In the genomic region with DNA sequence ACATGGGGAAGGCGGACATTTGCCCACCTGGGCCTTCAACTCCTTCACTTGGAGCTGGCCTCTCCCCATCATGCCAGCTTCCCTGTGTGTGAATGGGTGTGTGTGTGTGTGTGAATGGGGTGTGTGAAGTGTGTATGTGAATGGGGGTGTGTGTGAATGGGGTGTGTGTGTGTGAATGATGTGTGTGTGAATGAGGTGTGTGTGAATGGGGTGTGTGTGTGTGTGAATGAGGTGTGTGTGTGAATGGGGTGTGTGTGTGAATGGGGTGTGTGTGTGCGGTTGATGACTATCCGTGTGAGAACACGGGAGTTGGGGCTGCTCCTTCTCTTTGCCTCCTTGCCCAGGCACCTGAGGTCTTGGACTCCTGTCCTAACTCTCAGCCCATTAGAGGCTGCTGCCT, we compare ENCODE assay signal across 20 cellular contexts. TPM values are rescaled to one million over a fixed set of nuclear protein-coding genes. Genes with fewer than 3 reads are reported as not detected.
DNase-seq lines count a peak whose midpoint lies in the region; ATAC-seq, FAIRE-seq and TF ChIP-seq lines count a peak whose summit lies in the region.
"Had no signal": no experiment of that assay in that cellular context is flagged by ENCODE, and none has a peak within 500 bp of the region (broad histone marks: within the 10 kb centered on the region; RNA-seq: fewer than 3 reads in every experiment).

No MANE protein-coding gene starts in this region.

- H2BK12ac ChIP-seq in H1 (ENCODE audit: low read depth, low read length): no peak overlapping the region

- intact Hi-C loops in IMR-90 (cut with micrococcal nuclease): no loop called here
- intact Hi-C loops in prostate gland (cut with DNase I): no loop called here

- peaks cover 6% of the 10 kb centered on the region for H3K9me1 ChIP-seq in IMR-90 (ENCODE audit: insufficient read depth, low read length)

- H3K23me2 ChIP-seq in H1 (ENCODE audit: low read depth, low read length): peaks cover 3% of the 10 kb centered on the region; the same call in 1 of the 2 replicates

- H3K4me3 ChIP-seq in CD4-positive, CD25-positive, alpha-beta regulatory T cell (ENCODE audit: low read depth, low read length): no peak overlapping the region
- H3K4me3 ChIP-seq in IMR-90 (ENCODE audit: insufficient read depth, low read depth, low read length) (no peak overlapping the region), H1 (ENCODE audit: extremely low read depth in 1 of 4, insufficient read depth in 2 of 4, low read depth in 3 of 4, low read length in 4 of 4) (no peak overlapping the region), prostate gland (no peak overlapping the region)
- H3K4me3 ChIP-seq: BLaER1 treated with 17β-estradiol and CSF1 and Interleukin-3, amounts not matched to agents 10 nM and 100 nM; HAP-1 had no signal

- no peak overlapping the region for H3K4ac ChIP-seq in IMR-90 (ENCODE audit: low read depth, low read length)
- no peak overlapping the region for H3K4ac ChIP-seq in H1 (replicated peaks; ENCODE audit: insufficient read length, low read depth, low read length)

- no peak for DNase-seq in CD4-positive, CD25-positive, alpha-beta regulatory T cell
- DNase-seq in IMR-90 (no peak), H1 (ENCODE audit: low read depth in 1 of 2, low spot score in 2 of 2) (no peak), prostate gland (ENCODE audit: low spot score) (no peak)
- DNase-seq in stimulated activated effector memory CD8-positive, alpha-beta T cell treated with anti-CD3 and anti-CD28 coated beads, Interleukin-12 subunit alpha, Interleukin-12 subunit beta, amount 100 ng/mL, for 72 hours (ENCODE audit: low spot score in 2 of 2): no peak
- DNase-seq in activated naive CD4-positive, alpha-beta T cell treated with anti-CD3 and anti-CD28 coated beads, Interleukin-2, amount 50 U/mL, for 16 hours: no peak
- DNase-seq: ACHN; CD4-positive, alpha-beta memory T cell; DMS79 treated with DMSO at 0.1 percent for 48 hours; EL; GOT3; HFFc6 had no signal

- H3K79me1 ChIP-seq in IMR-90 (ENCODE audit: low read depth in 1 of 2, low read length in 2 of 2): no peaks in the 10 kb centered on the region
- H3K79me1 ChIP-seq in H1 (ENCODE audit: low read depth, low read length): no peaks in the 10 kb centered on the region; the same call in 1 of the 2 replicates

- no peak for TF ChIP-seq CTCF in IMR-90 (conservative IDR thresholded peaks at IDR 0.05; ENCODE audit: low read depth, low read length)
- no peak for TF ChIP-seq CTCF in H1 (IDR thresholded peaks at IDR 0.05; ENCODE audit: control extremely low read depth in 1 of 3, insufficient read depth in 1 of 3, low read depth in 1 of 3, low read length in 3 of 3)
- TF ChIP-seq CTCF in prostate gland (IDR thresholded peaks at IDR 0.05): no peak

- H3K27me3 Mint-ChIP-seq in CD4-positive, CD25-positive, alpha-beta regulatory T cell: no peaks in the 10 kb centered on the region
- H3K27me3 Mint-ChIP-seq: CD4-positive, alpha-beta memory T cell; IgD-negative memory B cell had no signal

- TF ChIP-seq RAD21 in IMR-90 (IDR thresholded peaks at IDR 0.05; ENCODE audit: low read length) (no peak), H1 (IDR thresholded peaks at IDR 0.05 in 1 of 2, conservative IDR thresholded peaks at IDR 0.05 in 1 of 2; ENCODE audit: low read depth in 2 of 2, low read length in 2 of 2) (no peak)

- no peak for FAIRE-seq in H1 (lab: Jason Lieb, UNC)
- FAIRE-seq: G401.6, GM18507 had no signal

- TF ChIP-seq POLR2A in IMR-90 (IDR thresholded peaks at IDR 0.05; ENCODE audit: low read depth, low read length) (no peak), H1 (IDR thresholded peaks at IDR 0.05; ENCODE audit: control extremely low read depth in 1 of 2, low read depth in 2 of 2, low read length in 2 of 2) (no peak), prostate gland (IDR thresholded peaks at IDR 0.05) (no peak)

- no peaks in the 10 kb centered on the region for H3K79me2 ChIP-seq in H1 (ENCODE audit: control insufficient read depth in 1 of 2, insufficient read depth in 2 of 2, low read length in 2 of 2)

- H3K56ac ChIP-seq in IMR-90 (ENCODE audit: extremely low read depth, insufficient read depth, low read length) (no peak overlapping the region), H1 (replicated peaks; ENCODE audit: insufficient read length, low read depth, low read length) (no peak overlapping the region)

- H2BK120ac ChIP-seq in IMR-90 (ENCODE audit: low read depth, low read length) (no peak overlapping the region), H1 (replicated peaks; ENCODE audit: low read depth, low read length) (no peak overlapping the region)

- H2AK5ac ChIP-seq in IMR-90 (ENCODE audit: low read depth, low read length): no peak overlapping the region
- H2AK5ac ChIP-seq in H1 (ENCODE audit: low read depth, low read length): no peak overlapping the region

- peak overlapping the region; percentile 63 for H2BK5ac ChIP-seq in IMR-90 (ENCODE audit: low read depth, low read length, poor library complexity, severe bottlenecking)
- H2BK5ac ChIP-seq in H1 (ENCODE audit: low read depth, low read length): 0 out of 2 replicates have a peak overlapping the region, but pooled peaks have one; percentile 44

- H2AFZ ChIP-seq in IMR-90 (replicated peaks; ENCODE audit: low read length, poor library complexity): no peak overlapping the region
- no peak overlapping the region for H2AFZ ChIP-seq in H1 (ENCODE audit: low read length)

- H3K23ac ChIP-seq in IMR-90 (ENCODE audit: low read depth, low read length) (no peak overlapping the region), H1 (ENCODE audit: insufficient read length) (no peak overlapping the region)

- CTCF ChIA-PET in IMR-90 (lab: Yijun Ruan, JAX): interaction anchor here (0.6 kb wide), 1 partner anchor 68 kb away, joined by 3 read pairs; no protein-coding TSS in a partner anchor
- CTCF ChIA-PET in H1 (lab: Charles Lee; ENCODE audit: partially characterized antibody): interaction anchor here (1.1 to 12.8 kb wide), 3 partner anchors 9 to 46 kb away, joined by 3 to 263 read pairs (median 27); no protein-coding TSS in a partner anchor

- H3K9me3 Mint-ChIP-seq in CD4-positive, CD25-positive, alpha-beta regulatory T cell: no peaks in the 10 kb centered on the region
- H3K9me3 Mint-ChIP-seq in stimulated activated effector memory CD8-positive, alpha-beta T cell treated with anti-CD3 and anti-CD28 coated beads, Interleukin-12 subunit alpha, Interleukin-12 subunit beta, amount 100 ng/mL, for 72 hours: no peaks in the 10 kb centered on the region
- H3K9me3 Mint-ChIP-seq: HFFc6, IgD-negative memory B cell had no signal

- H4K91ac ChIP-seq in IMR-90 (ENCODE audit: insufficient read depth, low read depth, low read length): no peak overlapping the region
- H4K91ac ChIP-seq in H1 (replicated peaks; ENCODE audit: insufficient read length, low read length): no peak overlapping the region

- H4K8ac ChIP-seq in IMR-90 (ENCODE audit: low read depth in 2 of 2, low read length in 2 of 2) (no peak overlapping the region), H1 (ENCODE audit: extremely low read depth, insufficient read depth, low read length) (no peak overlapping the region)

- H3K9ac ChIP-seq in IMR-90 (ENCODE audit: low read depth, low read length): no peak overlapping the region
- H3K9ac ChIP-seq in H1 (replicated peaks in 1 of 4; ENCODE audit: extremely low read depth in 1 of 4, low read depth in 3 of 4, low read length in 3 of 4): peak overlapping the region in 1 of 4 experiments; percentile 21; a peak in 1 of 7 replicates
- H3K9ac ChIP-seq: BLaER1 treated with 17β-estradiol and CSF1 and Interleukin-3, amounts not matched to agents 10 nM and 100 nM; KMS-11 had no signal

- H3K27me3 ChIP-seq in CD4-positive, CD25-positive, alpha-beta regulatory T cell (ENCODE audit: control insufficient read depth, insufficient read depth, low read length): no peaks in the 10 kb centered on the region
- H3K27me3 ChIP-seq in IMR-90 (ENCODE audit: control insufficient read depth, insufficient read depth, low read length) (no peaks in the 10 kb centered on the region), H1 (replicated peaks in 1 of 4; ENCODE audit: control insufficient read depth in 3 of 4, extremely low read depth in 1 of 4, insufficient read depth in 3 of 4, low read length in 3 of 4) (no peaks in the 10 kb centered on the region), prostate gland (replicated peaks; ENCODE audit: insufficient read depth) (no peaks in the 10 kb centered on the region)
- H3K27me3 ChIP-seq: BLaER1 treated with 17β-estradiol and CSF1 and Interleukin-3, amounts not matched to agents 10 nM and 100 nM had no signal

- no peak overlapping the region for H2AK9ac ChIP-seq in IMR-90 (replicated peaks; ENCODE audit: low read depth, low read length, poor library complexity)

- TF ChIP-seq EP300 in H1 (IDR thresholded peaks at IDR 0.05; ENCODE audit: borderline replicate concordance in 1 of 2, low read depth in 2 of 2, low read length in 2 of 2): no peak

- H2BK20ac ChIP-seq in IMR-90 (ENCODE audit: low read depth, low read length) (no peak overlapping the region), H1 (ENCODE audit: low read length) (no peak overlapping the region)

- 80% methylated on average over 1 of the region's 4 CpGs; no CpG with 5 or more reads in 1 of the 2 experiments for WGBS in IMR-90 (ENCODE audit: extremely low coverage in 2 of 2, insufficient read length in 1 of 2), 2 experiments
- WGBS in H1 (ENCODE audit: extremely low coverage in 1 of 2, insufficient coverage in 1 of 2, insufficient read length in 1 of 2, insufficient replicate concordance in 2 of 2, low coverage in 1 of 2, low lambda C conversion rate in 2 of 2, missing lambda C conversion rate in 1 of 2), 2 experiments: 85 to 100% methylated on average over 1 to 4 of the region's 4 CpGs
- 95% methylated on average over 4 of the region's 4 CpGs for WGBS in prostate gland

- peak overlapping the region in 2 of 3 donors; percentile 34 to 47 for H3K27ac Mint-ChIP-seq in CD4-positive, CD25-positive, alpha-beta regulatory T cell
- H3K27ac Mint-ChIP-seq in stimulated activated effector memory CD8-positive, alpha-beta T cell treated with anti-CD3 and anti-CD28 coated beads, Interleukin-12 subunit alpha, Interleukin-12 subunit beta, amount 100 ng/mL, for 72 hours: peak overlapping the region; percentile 66
- H3K27ac Mint-ChIP-seq: HFFc6 had no signal

- POLR2A ChIA-PET in IMR-90 (lab: Charles Lee; ENCODE audit: unreplicated experiment): no interaction called here
- POLR2A ChIA-PET in H1 (lab: Charles Lee; ENCODE audit: partially characterized antibody): interaction anchor here (1.6 kb wide), 1 partner anchor 9 kb away, joined by 8 read pairs; a partner anchor contains a TSS

- peaks cover 0 to 7% (median 2%) of the 10 kb centered on the region in 4 donors for H3K4me1 Mint-ChIP-seq in CD4-positive, CD25-positive, alpha-beta regulatory T cell
- H3K4me1 Mint-ChIP-seq in stimulated activated effector memory CD8-positive, alpha-beta T cell treated with anti-CD3 and anti-CD28 coated beads, Interleukin-12 subunit alpha, Interleukin-12 subunit beta, amount 100 ng/mL, for 72 hours: no peaks in the 10 kb centered on the region

- no peak overlapping the region for H3K27ac ChIP-seq in CD4-positive, CD25-positive, alpha-beta regulatory T cell (ENCODE audit: insufficient read depth, low read length, poor library complexity, severe bottlenecking)
- H3K27ac ChIP-seq in IMR-90 (ENCODE audit: insufficient read depth, low read length): no peak overlapping the region
- no peak overlapping the region for H3K27ac ChIP-seq in H1 (ENCODE audit: low read depth, low read length)
- H3K27ac ChIP-seq in prostate gland: no peak overlapping the region
- H3K27ac ChIP-seq: BLaER1 treated with 17β-estradiol and CSF1 and Interleukin-3, amounts not matched to agents 10 nM and 100 nM; KMS-11 had no signal

- H3K18ac ChIP-seq in IMR-90 (ENCODE audit: low read depth, low read length) (no peak overlapping the region), H1 (ENCODE audit: extremely low read depth, low read length) (no peak overlapping the region)

- H3K4me2 ChIP-seq in IMR-90 (ENCODE audit: low read depth, low read length) (no peak overlapping the region), H1 (ENCODE audit: insufficient read depth in 1 of 2, low read depth in 2 of 2, low read length in 2 of 2) (no peak overlapping the region)
- H3K4me2 ChIP-seq: KMS-11 had no signal

- no peaks in the 10 kb centered on the region for H3K36me3 ChIP-seq in CD4-positive, CD25-positive, alpha-beta regulatory T cell (ENCODE audit: control insufficient read depth, insufficient read depth, low read length)
- H3K36me3 ChIP-seq in IMR-90 (ENCODE audit: control insufficient read depth, insufficient read depth, low read length): peaks cover 3% of the 10 kb centered on the region
- peaks cover 6 to 42% (median 33%) of the 10 kb centered on the region in 4 experiments for H3K36me3 ChIP-seq in H1 (ENCODE audit: control insufficient read depth in 2 of 4, insufficient read depth in 4 of 4, low read length in 3 of 4)
- no peaks in the 10 kb centered on the region for H3K36me3 ChIP-seq in prostate gland

- BruUV-seq in IMR-90 (replicated peaks; lab: Mats Ljungman, UMichigan): no TSS peak

- ATAC-seq in CD4-positive, CD25-positive, alpha-beta regulatory T cell (ENCODE audit: low read depth in 2 of 2): no peak
- ATAC-seq in IMR-90 (ENCODE audit: low read depth) (no peak), HG02759 (IDR thresholded peaks at IDR 0.05; ENCODE audit: unreplicated experiment) (no peak), GM18502 (IDR thresholded peaks at IDR 0.05; ENCODE audit: poor library complexity, unreplicated experiment) (no peak)
- no peak for ATAC-seq in stimulated activated effector memory CD8-positive, alpha-beta T cell treated with anti-CD3 and anti-CD28 coated beads, Interleukin-12 subunit alpha, Interleukin-12 subunit beta, amount 100 ng/mL, for 72 hours

- dilution Hi-C loops in IMR-90 (cut with HindIII; ENCODE audit: low sequenced_read_pairs, unreplicated experiment): no loop called here

- no peaks in the 10 kb centered on the region for H3K9me3 ChIP-seq in CD4-positive, CD25-positive, alpha-beta regulatory T cell (ENCODE audit: control insufficient read depth in 2 of 2, low read length in 2 of 2)
- no peaks in the 10 kb centered on the region for H3K9me3 ChIP-seq in IMR-90 (ENCODE audit: control insufficient read depth, insufficient read depth, low read length)
- H3K9me3 ChIP-seq in H1 (ENCODE audit: insufficient read depth in 2 of 2, low read depth in 1 of 2, low read length in 1 of 2): no peaks in the 10 kb centered on the region
- H3K9me3 ChIP-seq in prostate gland: no peaks in the 10 kb centered on the region
- H3K9me3 ChIP-seq: BLaER1 treated with 17β-estradiol and CSF1 and Interleukin-3, amounts not matched to agents 10 nM and 100 nM; HAP-1 had no signal

- H3K4me1 ChIP-seq in CD4-positive, CD25-positive, alpha-beta regulatory T cell (ENCODE audit: control insufficient read depth, insufficient read depth, low read length, poor library complexity, severe bottlenecking): no peaks in the 10 kb centered on the region
- H3K4me1 ChIP-seq in IMR-90 (ENCODE audit: control insufficient read depth, insufficient read depth, low read length) (no peaks in the 10 kb centered on the region), H1 (replicated peaks in 1 of 4; ENCODE audit: control insufficient read depth in 3 of 4, insufficient read depth in 4 of 4, low read length in 3 of 4) (no peaks in the 10 kb centered on the region), prostate gland (replicated peaks) (no peaks in the 10 kb centered on the region)
- H3K4me1 ChIP-seq: HAP-1 had no signal

- H3K36me3 Mint-ChIP-seq in CD4-positive, CD25-positive, alpha-beta regulatory T cell: no peaks in the 10 kb centered on the region
- peaks cover 89% of the 10 kb centered on the region for H3K36me3 Mint-ChIP-seq in stimulated activated effector memory CD8-positive, alpha-beta T cell treated with anti-CD3 and anti-CD28 coated beads, Interleukin-12 subunit alpha, Interleukin-12 subunit beta, amount 100 ng/mL, for 72 hours
- H3K36me3 Mint-ChIP-seq: CD4-positive, alpha-beta memory T cell; IgD-negative memory B cell had no signal

- H3K14ac ChIP-seq in IMR-90 (replicated peaks; ENCODE audit: low read depth, low read length): no peak overlapping the region
- no peak overlapping the region for H3K14ac ChIP-seq in H1 (ENCODE audit: insufficient read length)

- H4K5ac ChIP-seq in IMR-90 (ENCODE audit: low read depth, low read length) (no peak overlapping the region), H1 (ENCODE audit: insufficient read length, low read depth, low read length) (no peak overlapping the region)

- H4K20me1 ChIP-seq in IMR-90 (ENCODE audit: insufficient read depth, low read length): no peaks in the 10 kb centered on the region
- peaks cover 2 to 11% of the 10 kb centered on the region in 2 experiments for H4K20me1 ChIP-seq in H1 (replicated peaks in 1 of 2; ENCODE audit: control insufficient read depth in 1 of 2, insufficient read depth in 2 of 2, low read length in 2 of 2)

- no peak overlapping the region for H3K4me3 Mint-ChIP-seq in CD4-positive, CD25-positive, alpha-beta regulatory T cell
- no peak overlapping the region for H3K4me3 Mint-ChIP-seq in stimulated activated effector memory CD8-positive, alpha-beta T cell treated with anti-CD3 and anti-CD28 coated beads, Interleukin-12 subunit alpha, Interleukin-12 subunit beta, amount 100 ng/mL, for 72 hours
- H3K4me3 Mint-ChIP-seq: CD4-positive, alpha-beta memory T cell; HFFc6 had no signal

- H2BK15ac ChIP-seq in IMR-90 (ENCODE audit: low read depth, low read length) (no peak overlapping the region), H1 (ENCODE audit: low read length) (no peak overlapping the region)

- in situ Hi-C loops in IMR-90 (cut with MboI; ENCODE audit: low sequenced_read_pairs): no loop called here

RNA-seq across cellular contexts. Expression of a gene that starts 9.6 kb away (rescaled TPM):
- total RNA-seq in CD4-positive, CD25-positive, alpha-beta regulatory T cell: 3.7 TPM
- polyA plus RNA-seq in CD4-positive, CD25-positive, alpha-beta regulatory T cell: under 1 TPM in 2 of 4 donors, not detected in 2; 0.27 to 0.39 TPM
- total RNA-seq in IMR-90 (2012; rRNA removed) (5.0 and 5.7 TPM in 2 replicates), prostate gland (100 to 1,000 TPM in 1 of 2 donors, 1 to 10 TPM in 1; 1.1 to 135 TPM)
- polyA plus RNA-seq in IMR-90 (2012; rRNA removed) (6.7 and 7.3 TPM in 2 replicates), H1 (2011; rRNA removed) (18.3 and 25.6 TPM in 2 replicates)
- polyA plus RNA-seq in IMR-90 (2012; cell fraction: cytosol; rRNA removed): 3.7 and 5.3 TPM in 2 replicates
- 13.7 and 18.4 TPM in 2 replicates for polyA plus RNA-seq in IMR-90 (2012; cell fraction: nucleus; rRNA removed; ENCODE audit: low replicate concordance)
- 25.9 and 26.6 TPM in 2 replicates for total RNA-seq in H1 (2021; fragmentation: NEBNext Ultra II Directional; extraction: Animal tissue kit (Norgen Biotek cat#: 25700))
- polyA plus RNA-seq in H1 (2011; cell fraction: cytosol; rRNA removed): 16.4 TPM
- polyA plus RNA-seq in H1 (2011; cell fraction: nucleus; rRNA removed): 42.3 TPM
- polyA plus RNA-seq in H1 (2012, experiment 1 of 2): 16.5 to 19.4 TPM (median 18.4 TPM) in 4 replicates
- polyA plus RNA-seq in H1 (2012, experiment 2 of 2): 19.5 TPM
- polyA plus RNA-seq in H1 (2013, experiment 1 of 2): 37.7 TPM
- polyA plus RNA-seq in H1 (2013, experiment 2 of 2): 38.4 TPM
- 20.3 and 31.0 TPM in 2 replicates for polyA minus RNA-seq in H1 (2011; rRNA and poly(A)+ RNA removed)
- polyA minus RNA-seq in H1 (2011; cell fraction: cytosol; rRNA and poly(A)+ RNA removed): 6.8 TPM
- 18.5 TPM for polyA minus RNA-seq in H1 (2011; cell fraction: nucleus; rRNA and poly(A)+ RNA removed)
